15 cellular contexts compared by ENCODE assay signal in genomic region chr11:120574881-120575280, GRCh38.
DNase-seq lines count a peak whose midpoint lies in the region; FAIRE-seq and TF ChIP-seq lines count a peak whose summit lies in the region.
"Had no signal": no experiment of that assay in that cellular context is flagged by ENCODE, and none has a peak within 500 bp of the region (broad histone marks: within the 10 kb centered on the region; RNA-seq: fewer than 3 reads in every experiment).

No MANE protein-coding gene starts in this region.

- FAIRE-seq in astrocyte (lab: Jason Lieb, UNC) = no peak
- FAIRE-seq: H54 had no signal

- TF ChIP-seq CTCF in astrocyte (IDR thresholded peaks at IDR 0.05; ENCODE audit: insufficient read depth, low read depth, low read length) (no peak), endodermal cell (conservative IDR thresholded peaks at IDR 0.05) (no peak), osteoblast (IDR thresholded peaks at IDR 0.05; ENCODE audit: extremely low read depth, low read depth, low read length) (no peak)

- H3K4me1 Mint-ChIP-seq in astrocyte (ENCODE audit: low read depth, unreplicated experiment) = peaks cover 18% of the 10 kb centered on the region
- no peaks in the 10 kb centered on the region for H3K4me1 Mint-ChIP-seq in endodermal cell
- H3K4me1 Mint-ChIP-seq: B cell had no signal

- H3K36me3 Mint-ChIP-seq in astrocyte (ENCODE audit: low read depth, unreplicated experiment) = peaks cover 8% of the 10 kb centered on the region
- no peaks in the 10 kb centered on the region for H3K36me3 Mint-ChIP-seq in endodermal cell (ENCODE audit: low read depth)
- H3K36me3 Mint-ChIP-seq: CD8-positive, alpha-beta T cell had no signal

- peak; percentile 8 for DNase-seq in EH (ENCODE audit: low read depth)
- DNase-seq in astrocyte (ENCODE audit: low read depth) = peak; percentile 26
- DNase-seq in endodermal cell = peak; percentile 54
- peak; percentile 80 for DNase-seq in osteoblast (ENCODE audit: insufficient read length, low spot score, missing footprints)
- DNase-seq in KBM-7 = no peak
- DNase-seq in EL = no peak
- DNase-seq in glomerular visceral epithelial cell (ENCODE audit: extremely low spot score) = no peak
- DNase-seq: Calu3; CD8-positive, alpha-beta T cell; DMS53; GF-D8; HCEC 1CT had no signal

- 80 to 81% methylated on average over 7 to 8 of the region's 8 CpGs for WGBS in endodermal cell (ENCODE audit: insufficient coverage in 1 of 2, insufficient read length in 1 of 2), 2 experiments

- H3K79me2 ChIP-seq in astrocyte (ENCODE audit: insufficient read depth, low read length) (no peaks in the 10 kb centered on the region), osteoblast (ENCODE audit: insufficient read depth, low read length) (no peaks in the 10 kb centered on the region)

- H4K20me1 ChIP-seq in astrocyte (ENCODE audit: insufficient read depth, low read length) (no peaks in the 10 kb centered on the region), osteoblast (ENCODE audit: insufficient read depth, low read length) (no peaks in the 10 kb centered on the region)
- H4K20me1 ChIP-seq: BLaER1 treated with 17β-estradiol and CSF1 and Interleukin-3, amounts not matched to agents 10 nM and 100 nM had no signal

- H3K4me1 ChIP-seq in astrocyte (ENCODE audit: insufficient read depth, low read length) = no peaks in the 10 kb centered on the region
- H3K4me1 ChIP-seq in endodermal cell (ENCODE audit: control insufficient read depth, insufficient read depth, low read length) = no peaks in the 10 kb centered on the region
- no peaks in the 10 kb centered on the region for H3K4me1 ChIP-seq in osteoblast (ENCODE audit: insufficient read depth, low read length)

- no peak overlapping the region for H2AFZ ChIP-seq in astrocyte (ENCODE audit: low read depth, low read length)
- H2AFZ ChIP-seq in osteoblast (ENCODE audit: low read length) = no peak overlapping the region

- H3K27me3 Mint-ChIP-seq in astrocyte (ENCODE audit: low read depth, unreplicated experiment) (peaks cover 9% of the 10 kb centered on the region), endodermal cell (ENCODE audit: insufficient read depth) (peaks cover 18% of the 10 kb centered on the region)

- H3K36me3 ChIP-seq in astrocyte (ENCODE audit: insufficient read depth, low read length) (no peaks in the 10 kb centered on the region), endodermal cell (ENCODE audit: control insufficient read depth, insufficient read depth, low read length) (no peaks in the 10 kb centered on the region), osteoblast (ENCODE audit: insufficient read depth, low read length) (no peaks in the 10 kb centered on the region)
- H3K36me3 ChIP-seq: BLaER1 treated with 17β-estradiol and CSF1 and Interleukin-3, amounts not matched to agents 10 nM and 100 nM had no signal

- H3K9me3 Mint-ChIP-seq in astrocyte (ENCODE audit: unreplicated experiment) = peaks cover 7% of the 10 kb centered on the region
- H3K9me3 Mint-ChIP-seq in endodermal cell = no peaks in the 10 kb centered on the region
- H3K9me3 Mint-ChIP-seq: CD8-positive, alpha-beta T cell had no signal

- H3K9ac ChIP-seq in astrocyte (ENCODE audit: low read length) (no peak overlapping the region), endodermal cell (ENCODE audit: extremely low read depth, low read length, poor library complexity, severe bottlenecking) (no peak overlapping the region)
- H3K9ac ChIP-seq: BLaER1 treated with 17β-estradiol and CSF1 and Interleukin-3, amounts not matched to agents 10 nM and 100 nM had no signal

- H3K4me3 Mint-ChIP-seq in astrocyte (ENCODE audit: unreplicated experiment) = peak overlapping the region; percentile 58
- no peak overlapping the region for H3K4me3 Mint-ChIP-seq in endodermal cell
- H3K4me3 Mint-ChIP-seq: B cell; CD8-positive, alpha-beta T cell had no signal

- H3K4me2 ChIP-seq in astrocyte (ENCODE audit: low read length) = no peak overlapping the region
- no peak overlapping the region for H3K4me2 ChIP-seq in osteoblast (ENCODE audit: insufficient read depth, low read length)
- H3K4me2 ChIP-seq: BLaER1 treated with 17β-estradiol and CSF1 and Interleukin-3, amounts not matched to agents 10 nM and 100 nM had no signal

- H3K27me3 ChIP-seq in astrocyte (ENCODE audit: insufficient read depth, low read length) = peaks cover 2% of the 10 kb centered on the region
- H3K27me3 ChIP-seq in endodermal cell (ENCODE audit: control insufficient read depth, insufficient read depth, low read length, poor library complexity, severe bottlenecking) = no peaks in the 10 kb centered on the region
- H3K27me3 ChIP-seq in osteoblast (ENCODE audit: insufficient read depth, low read length) = peaks cover 4% of the 10 kb centered on the region
- H3K27me3 ChIP-seq: BLaER1 treated with 17β-estradiol and CSF1 and Interleukin-3, amounts not matched to agents 10 nM and 100 nM had no signal

- H3K9me3 ChIP-seq in astrocyte (ENCODE audit: insufficient read depth, low read depth, low read length) (no peaks in the 10 kb centered on the region), endodermal cell (ENCODE audit: control insufficient read depth, low read length) (no peaks in the 10 kb centered on the region), osteoblast (ENCODE audit: low read depth, low read length) (no peaks in the 10 kb centered on the region)
- H3K9me3 ChIP-seq: BLaER1 treated with 17β-estradiol and CSF1 and Interleukin-3, amounts not matched to agents 10 nM and 100 nM had no signal

- H3K4me3 ChIP-seq in astrocyte (ENCODE audit: insufficient read depth, low read depth, low read length) = no peak overlapping the region
- no peak overlapping the region for H3K4me3 ChIP-seq in endodermal cell (ENCODE audit: low read length)
- no peak overlapping the region for H3K4me3 ChIP-seq in osteoblast (ENCODE audit: insufficient read depth, low read length)
- H3K4me3 ChIP-seq: BLaER1 treated with 17β-estradiol and CSF1 and Interleukin-3, amounts not matched to agents 10 nM and 100 nM had no signal

- H3K27ac Mint-ChIP-seq in astrocyte (ENCODE audit: unreplicated experiment) (no peak overlapping the region), endodermal cell (no peak overlapping the region)
- H3K27ac Mint-ChIP-seq: B cell; CD8-positive, alpha-beta T cell had no signal

- no peak overlapping the region for H3K27ac ChIP-seq in astrocyte (ENCODE audit: low read depth, low read length)
- H3K27ac ChIP-seq in endodermal cell (ENCODE audit: low read depth, low read length) = no peak overlapping the region
- H3K27ac ChIP-seq in osteoblast (ENCODE audit: low read depth, low read length) = no peak overlapping the region
- H3K27ac ChIP-seq: BLaER1 treated with 17β-estradiol and CSF1 and Interleukin-3, amounts not matched to agents 10 nM and 100 nM had no signal

- in situ Hi-C loops in KBM-7 (cut with MboI; ENCODE audit: low pct_unique_long_range_greater_than_20kb, low sequenced_read_pairs) = no loop called here

Comparison
In these comparisons a context has a peak if more than half of its experiments do, and no peak if none do; other contexts are left out.
1. DNase-seq: peak in EH (single experiment), astrocyte (single experiment), endodermal cell (single experiment) and osteoblast (single experiment); none in KBM-7 (single experiment), EL (single experiment) and glomerular visceral epithelial cell (single experiment).